ENCODE assay signal across 1 cellular context in genomic region chr22:20979940-20980453, GRCh38.
TF ChIP-seq lines count a peak whose summit lies in the region.

No MANE protein-coding gene starts in this region.

TF ChIP-seq in HepG2, 621 proteins besides CTCF, POLR2A, EP300 and RAD21 (continued from another document and continues in another):
- TF ChIP-seq ZNF431 (CRISPR knock-in tag; IDR thresholded peaks at IDR 0.05; ENCODE audit: borderline replicate concordance, low read depth), result 0 out of 2 replicates have a peak, but pooled peaks have one; percentile 67
- peak; percentile 67 for TF ChIP-seq AGO2 (optimal IDR thresholded peaks at IDR 0.05; ENCODE audit: low read depth, low read length)
- no peak for TF ChIP-seq ZNF263 (CRISPR knock-in tag; IDR thresholded peaks at IDR 0.05)
- 0 out of 2 replicates have a peak, but pooled peaks have one; percentile 46 for TF ChIP-seq ZNF576 (CRISPR knock-in tag; IDR thresholded peaks at IDR 0.05)
- 0 out of 2 replicates have a peak, but pooled peaks have one; percentile 12 for TF ChIP-seq KDM6A (CRISPR knock-in tag; IDR thresholded peaks at IDR 0.05; ENCODE audit: low read depth)
- TF ChIP-seq, protein P1, sequence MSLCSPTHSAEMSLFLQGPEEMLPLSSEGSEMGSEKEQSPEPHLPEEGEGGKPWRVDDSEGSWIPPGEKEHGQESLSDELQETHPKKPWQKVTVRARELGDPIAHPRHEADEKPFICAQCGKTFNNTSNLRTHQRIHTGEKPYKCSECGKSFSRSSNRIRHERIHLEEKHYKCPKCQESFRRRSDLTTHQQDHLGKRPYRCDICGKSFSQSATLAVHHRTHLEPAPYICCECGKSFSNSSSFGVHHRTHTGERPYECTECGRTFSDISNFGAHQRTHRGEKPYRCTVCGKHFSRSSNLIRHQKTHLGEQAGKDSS (CRISPR knock-in tag; IDR thresholded peaks at IDR 0.05; ENCODE audit: borderline replicate concordance, low read depth), result 0 out of 2 replicates have a peak, but pooled peaks have one; percentile 25
- no peak for TF ChIP-seq SNRNP70 (IDR thresholded peaks at IDR 0.05; ENCODE audit: low read depth, low read length)
- TF ChIP-seq, protein P2, sequence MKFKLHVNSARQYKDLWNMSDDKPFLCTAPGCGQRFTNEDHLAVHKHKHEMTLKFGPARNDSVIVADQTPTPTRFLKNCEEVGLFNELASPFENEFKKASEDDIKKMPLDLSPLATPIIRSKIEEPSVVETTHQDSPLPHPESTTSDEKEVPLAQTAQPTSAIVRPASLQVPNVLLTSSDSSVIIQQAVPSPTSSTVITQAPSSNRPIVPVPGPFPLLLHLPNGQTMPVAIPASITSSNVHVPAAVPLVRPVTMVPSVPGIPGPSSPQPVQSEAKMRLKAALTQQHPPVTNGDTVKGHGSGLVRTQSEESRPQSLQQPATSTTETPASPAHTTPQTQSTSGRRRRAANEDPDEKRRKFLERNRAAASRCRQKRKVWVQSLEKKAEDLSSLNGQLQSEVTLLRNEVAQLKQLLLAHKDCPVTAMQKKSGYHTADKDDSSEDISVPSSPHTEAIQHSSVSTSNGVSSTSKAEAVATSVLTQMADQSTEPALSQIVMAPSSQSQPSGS (CRISPR knock-in tag; IDR thresholded peaks at IDR 0.05), result no peak
- TF ChIP-seq TFDP1 (CRISPR knock-in tag; IDR thresholded peaks at IDR 0.05; ENCODE audit: borderline replicate concordance), result peak; percentile 65; the same call in 1 of the 2 replicates
- TF ChIP-seq XRCC5 (optimal IDR thresholded peaks at IDR 0.05; ENCODE audit: low read length), result peak; percentile 41
- TF ChIP-seq ZNF737 (CRISPR knock-in tag; IDR thresholded peaks at IDR 0.05; ENCODE audit: borderline replicate concordance), result no peak
- no peak; the same call in 1 of the 2 replicates for TF ChIP-seq ZNF296 (CRISPR knock-in tag; conservative IDR thresholded peaks at IDR 0.05)
- 0 out of 2 replicates have a peak, but pooled peaks have one; percentile 33 for TF ChIP-seq ZNF747 (CRISPR knock-in tag; IDR thresholded peaks at IDR 0.05; ENCODE audit: borderline replicate concordance)
- peak; percentile 74 for TF ChIP-seq GABPB1 (CRISPR knock-in tag; IDR thresholded peaks at IDR 0.05)
- peak; percentile 60; the same call in 1 of the 2 replicates for TF ChIP-seq TARDBP (CRISPR knock-in tag; IDR thresholded peaks at IDR 0.05)
- peak; percentile 34; the same call in 1 of the 2 replicates for TF ChIP-seq SMAD1 (CRISPR knock-in tag; IDR thresholded peaks at IDR 0.05; ENCODE audit: borderline replicate concordance, low read depth)
- peak; percentile 70; the same call in 1 of the 2 replicates for TF ChIP-seq ARID4A (CRISPR knock-in tag; IDR thresholded peaks at IDR 0.05; ENCODE audit: borderline replicate concordance)
- TF ChIP-seq, protein P3, sequence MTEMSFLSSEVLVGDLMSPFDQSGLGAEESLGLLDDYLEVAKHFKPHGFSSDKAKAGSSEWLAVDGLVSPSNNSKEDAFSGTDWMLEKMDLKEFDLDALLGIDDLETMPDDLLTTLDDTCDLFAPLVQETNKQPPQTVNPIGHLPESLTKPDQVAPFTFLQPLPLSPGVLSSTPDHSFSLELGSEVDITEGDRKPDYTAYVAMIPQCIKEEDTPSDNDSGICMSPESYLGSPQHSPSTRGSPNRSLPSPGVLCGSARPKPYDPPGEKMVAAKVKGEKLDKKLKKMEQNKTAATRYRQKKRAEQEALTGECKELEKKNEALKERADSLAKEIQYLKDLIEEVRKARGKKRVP (CRISPR knock-in tag; IDR thresholded peaks at IDR 0.05), result no peak
- TF ChIP-seq, protein P4, sequence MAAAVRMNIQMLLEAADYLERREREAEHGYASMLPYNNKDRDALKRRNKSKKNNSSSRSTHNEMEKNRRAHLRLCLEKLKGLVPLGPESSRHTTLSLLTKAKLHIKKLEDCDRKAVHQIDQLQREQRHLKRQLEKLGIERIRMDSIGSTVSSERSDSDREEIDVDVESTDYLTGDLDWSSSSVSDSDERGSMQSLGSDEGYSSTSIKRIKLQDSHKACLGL (CRISPR knock-in tag; IDR thresholded peaks at IDR 0.05), result peak; percentile 66; the same call in 1 of the 2 replicates
- 0 out of 2 replicates have a peak, but pooled peaks have one; percentile 23 for TF ChIP-seq KDM1A (CRISPR knock-in tag; IDR thresholded peaks at IDR 0.05)
- TF ChIP-seq, protein P5, sequence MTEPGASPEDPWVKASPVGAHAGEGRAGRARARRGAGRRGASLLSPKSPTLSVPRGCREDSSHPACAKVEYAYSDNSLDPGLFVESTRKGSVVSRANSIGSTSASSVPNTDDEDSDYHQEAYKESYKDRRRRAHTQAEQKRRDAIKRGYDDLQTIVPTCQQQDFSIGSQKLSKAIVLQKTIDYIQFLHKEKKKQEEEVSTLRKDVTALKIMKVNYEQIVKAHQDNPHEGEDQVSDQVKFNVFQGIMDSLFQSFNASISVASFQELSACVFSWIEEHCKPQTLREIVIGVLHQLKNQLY (CRISPR knock-in tag; IDR thresholded peaks at IDR 0.05), result peak; percentile 31; the same call in 1 of the 2 replicates
- peak; percentile 39; the same call in 1 of the 2 replicates for TF ChIP-seq ZNF607 (CRISPR knock-in tag; IDR thresholded peaks at IDR 0.05; ENCODE audit: borderline replicate concordance)
- TF ChIP-seq TRIM22 (IDR thresholded peaks at IDR 0.05), result no peak
- no peak for TF ChIP-seq MAZ (IDR thresholded peaks at IDR 0.05; ENCODE audit: borderline replicate concordance, low read depth, low read length)
- TF ChIP-seq MAZ (CRISPR knock-in tag; IDR thresholded peaks at IDR 0.05; ENCODE audit: low read depth), result 0 out of 2 replicates have a peak, but pooled peaks have one; percentile 46
- 0 out of 2 replicates have a peak, but pooled peaks have one; percentile 54 for TF ChIP-seq YEATS4 (CRISPR knock-in tag; IDR thresholded peaks at IDR 0.05; ENCODE audit: borderline replicate concordance)
- no peak for TF ChIP-seq ZNF703 (CRISPR knock-in tag; IDR thresholded peaks at IDR 0.05; ENCODE audit: borderline replicate concordance)
- no peak for TF ChIP-seq ZBTB10 (CRISPR knock-in tag; IDR thresholded peaks at IDR 0.05; ENCODE audit: borderline replicate concordance)
- peak; percentile 39; the same call in 1 of the 2 replicates for TF ChIP-seq KAT7 (CRISPR knock-in tag; IDR thresholded peaks at IDR 0.05; ENCODE audit: borderline replicate concordance)
- peak; percentile 77 for TF ChIP-seq MAX (IDR thresholded peaks at IDR 0.05)
- peak; percentile 53 for TF ChIP-seq RBFOX2 (IDR thresholded peaks at IDR 0.05; ENCODE audit: low read depth, low read length)
- peak; percentile 41; the same call in 1 of the 2 replicates for TF ChIP-seq NCOA2 (CRISPR knock-in tag; IDR thresholded peaks at IDR 0.05)
- TF ChIP-seq GATAD2A (CRISPR knock-in tag; IDR thresholded peaks at IDR 0.05), result peak; percentile 79
- no peak for TF ChIP-seq GABPA (IDR thresholded peaks at IDR 0.05; ENCODE audit: low read depth, low read length)
- TF ChIP-seq GABPA (CRISPR knock-in tag; IDR thresholded peaks at IDR 0.05; ENCODE audit: low read depth), result peak; percentile 65
- TF ChIP-seq RARA (CRISPR knock-in tag; IDR thresholded peaks at IDR 0.05), result peak; percentile 76
- no peak for TF ChIP-seq ZNF674 (CRISPR knock-in tag; IDR thresholded peaks at IDR 0.05; ENCODE audit: low read depth)
- TF ChIP-seq, protein P6, sequence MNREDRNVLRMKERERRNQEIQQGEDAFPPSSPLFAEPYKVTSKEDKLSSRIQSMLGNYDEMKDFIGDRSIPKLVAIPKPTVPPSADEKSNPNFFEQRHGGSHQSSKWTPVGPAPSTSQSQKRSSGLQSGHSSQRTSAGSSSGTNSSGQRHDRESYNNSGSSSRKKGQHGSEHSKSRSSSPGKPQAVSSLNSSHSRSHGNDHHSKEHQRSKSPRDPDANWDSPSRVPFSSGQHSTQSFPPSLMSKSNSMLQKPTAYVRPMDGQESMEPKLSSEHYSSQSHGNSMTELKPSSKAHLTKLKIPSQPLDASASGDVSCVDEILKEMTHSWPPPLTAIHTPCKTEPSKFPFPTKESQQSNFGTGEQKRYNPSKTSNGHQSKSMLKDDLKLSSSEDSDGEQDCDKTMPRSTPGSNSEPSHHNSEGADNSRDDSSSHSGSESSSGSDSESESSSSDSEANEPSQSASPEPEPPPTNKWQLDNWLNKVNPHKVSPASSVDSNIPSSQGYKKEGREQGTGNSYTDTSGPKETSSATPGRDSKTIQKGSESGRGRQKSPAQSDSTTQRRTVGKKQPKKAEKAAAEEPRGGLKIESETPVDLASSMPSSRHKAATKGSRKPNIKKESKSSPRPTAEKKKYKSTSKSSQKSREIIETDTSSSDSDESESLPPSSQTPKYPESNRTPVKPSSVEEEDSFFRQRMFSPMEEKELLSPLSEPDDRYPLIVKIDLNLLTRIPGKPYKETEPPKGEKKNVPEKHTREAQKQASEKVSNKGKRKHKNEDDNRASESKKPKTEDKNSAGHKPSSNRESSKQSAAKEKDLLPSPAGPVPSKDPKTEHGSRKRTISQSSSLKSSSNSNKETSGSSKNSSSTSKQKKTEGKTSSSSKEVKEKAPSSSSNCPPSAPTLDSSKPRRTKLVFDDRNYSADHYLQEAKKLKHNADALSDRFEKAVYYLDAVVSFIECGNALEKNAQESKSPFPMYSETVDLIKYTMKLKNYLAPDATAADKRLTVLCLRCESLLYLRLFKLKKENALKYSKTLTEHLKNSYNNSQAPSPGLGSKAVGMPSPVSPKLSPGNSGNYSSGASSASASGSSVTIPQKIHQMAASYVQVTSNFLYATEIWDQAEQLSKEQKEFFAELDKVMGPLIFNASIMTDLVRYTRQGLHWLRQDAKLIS (CRISPR knock-in tag; IDR thresholded peaks at IDR 0.05), result no peak
